8 cellular contexts compared by ENCODE assay signal in genomic region chr5:127492854-127493738, GRCh38. TPM values are rescaled to one million over a fixed set of nuclear protein-coding genes. Genes with fewer than 3 reads are reported as not detected.
DNase-seq lines count a peak whose midpoint lies in the region; TF ChIP-seq lines count a peak whose summit lies in the region.

No MANE protein-coding gene starts in this region.

- H3K4me3 ChIP-seq in MM.1S (ENCODE audit: low read length) (no peak overlapping the region), SK-N-SH (ENCODE audit: low read depth in 2 of 2, low read length in 1 of 2) (no peak overlapping the region; a peak in 1 of 4 replicates), prostate gland (no peak overlapping the region)

- POLR2A ChIA-PET in GM10248 (lab: Yijun Ruan, JAX) (no interaction called here), HEK293T (lab: Yijun Ruan, JAX) (no interaction called here), SK-N-SH (lab: Yijun Ruan, JAX) (no interaction called here)

- H3K4me1 ChIP-seq in MM.1S (ENCODE audit: low read length) (no peaks in the 10 kb centered on the region), SK-N-SH (ENCODE audit: control insufficient read depth in 1 of 2, insufficient read depth in 2 of 2, low read depth in 1 of 2, low read length in 1 of 2) (no peaks in the 10 kb centered on the region), prostate gland (replicated peaks) (no peaks in the 10 kb centered on the region)

- peak; percentile 49 for TF ChIP-seq RAD21 in SK-N-SH (IDR thresholded peaks at IDR 0.05; ENCODE audit: low read length)

- intact Hi-C loops in prostate gland (cut with DNase I) = loop anchor here (2.0 kb wide), 1 partner anchor 202 kb away; the partner anchor contains the start of gene MEGF10

- TF ChIP-seq POLR2A in prostate gland (IDR thresholded peaks at IDR 0.05) = no peak

- WGBS in SK-N-SH (ENCODE audit: low lambda C conversion rate) = 59% methylated on average over 3 of the region's 3 CpGs
- 68% methylated on average over 3 of the region's 3 CpGs for WGBS in prostate gland

- DNase-seq in ACHN (peak; percentile 36), GM10248 (ENCODE audit: extremely low spot score) (peak; percentile 25), HEK293T (ENCODE audit: extremely low spot score) (peak; percentile 38), MM.1S (peak; percentile 57), SK-N-SH (peak; percentile 42), fibroblast of gingiva (ENCODE audit: low read depth) (peak; percentile 27), prostate gland (ENCODE audit: low spot score) (no peak)
- no peak for DNase-seq in activated CD8-positive, alpha-beta memory T cell treated with anti-CD3 and anti-CD28 coated beads for 24 hours

- H2AFZ ChIP-seq in MM.1S (ENCODE audit: low read length) = no peak overlapping the region
- no peak overlapping the region for H2AFZ ChIP-seq in SK-N-SH (ENCODE audit: low read depth)

- no peaks in the 10 kb centered on the region for H3F3A ChIP-seq in MM.1S (ENCODE audit: insufficient read depth, low read length)
- no peaks in the 10 kb centered on the region for H3F3A ChIP-seq in SK-N-SH (replicated peaks; ENCODE audit: insufficient read depth)

- CTCF ChIA-PET in GM10248 (lab: Yijun Ruan, JAX) = interaction anchor here (0.6 to 1.8 kb wide), 28 partner anchors 8 to 1155 kb away, joined by 3 to 11 read pairs (median 4); partner anchors contain the start of gene PHAX
- CTCF ChIA-PET in HEK293T (lab: Yijun Ruan, JAX) = interaction anchor here (0.6 to 1.1 kb wide), 4 partner anchors 8 to 207 kb away, joined by 3 to 4 read pairs (median 4); no protein-coding TSS in a partner anchor
- CTCF ChIA-PET in SK-N-SH (lab: Yijun Ruan, JAX) = interaction anchor here (0.6 to 4.8 kb wide), 61 partner anchors 8 to 1154 kb away, joined by 3 to 46 read pairs (median 4); partner anchors contain the start of genes MEGF10 and PRRC1

- H3K27me3 ChIP-seq in MM.1S (replicated peaks; ENCODE audit: insufficient read depth, low read length) (no peaks in the 10 kb centered on the region), SK-N-SH (ENCODE audit: insufficient read depth) (peaks cover 5% of the 10 kb centered on the region; the same call in 1 of the 2 replicates), prostate gland (replicated peaks; ENCODE audit: insufficient read depth) (no peaks in the 10 kb centered on the region)

- no peaks in the 10 kb centered on the region for H4K20me1 ChIP-seq in MM.1S (ENCODE audit: insufficient read depth, low read length)
- H4K20me1 ChIP-seq in SK-N-SH (ENCODE audit: insufficient read depth) = no peaks in the 10 kb centered on the region

- H3K36me3 ChIP-seq in MM.1S (replicated peaks; ENCODE audit: insufficient read depth, low read length) = no peaks in the 10 kb centered on the region
- H3K36me3 ChIP-seq in SK-N-SH (replicated peaks in 1 of 2; ENCODE audit: control insufficient read depth in 1 of 2, insufficient read depth in 2 of 2, low read length in 1 of 2) = no peaks in the 10 kb centered on the region
- no peaks in the 10 kb centered on the region for H3K36me3 ChIP-seq in prostate gland

- no peak overlapping the region for H3K9ac ChIP-seq in MM.1S (ENCODE audit: low read length)
- H3K9ac ChIP-seq in SK-N-SH = no peak overlapping the region

- TF ChIP-seq CTCF in GM10248 (IDR thresholded peaks at IDR 0.05; ENCODE audit: control extremely low read depth, extremely low read depth, low read depth, missing control alignments) (peak; percentile 56), MM.1S (IDR thresholded peaks at IDR 0.05; ENCODE audit: low read length) (peak; percentile 87), SK-N-SH (IDR thresholded peaks at IDR 0.05) (peak; percentile 99), prostate gland (IDR thresholded peaks at IDR 0.05) (peak; percentile 55 to 87 (median 74))

- H3K4me2 ChIP-seq in MM.1S (ENCODE audit: low read depth, low read length) (no peak overlapping the region), SK-N-SH (no peak overlapping the region)

- H3K9me3 ChIP-seq in MM.1S (replicated peaks; ENCODE audit: insufficient read depth, low read length) (no peaks in the 10 kb centered on the region), SK-N-SH (no peaks in the 10 kb centered on the region), prostate gland (no peaks in the 10 kb centered on the region)

- no peak for TF ChIP-seq EP300 in SK-N-SH (IDR thresholded peaks at IDR 0.05; ENCODE audit: borderline replicate concordance in 1 of 2, low read depth in 1 of 2, low read length in 1 of 2)

- in situ Hi-C loops in ACHN (cut with HindIII; ENCODE audit: low pct_ligation_motif_present, low pct_unique_long_range_greater_than_20kb, low sequenced_read_pairs) = no loop called here

- H3K27ac ChIP-seq in MM.1S (ENCODE audit: low read length) (no peak overlapping the region), SK-N-SH (ENCODE audit: low read depth in 2 of 2, low read length in 1 of 2) (no peak overlapping the region), prostate gland (no peak overlapping the region)

- H3K9me2 ChIP-seq in MM.1S (replicated peaks; ENCODE audit: insufficient read depth, low read length) (no peaks in the 10 kb centered on the region), SK-N-SH (no peaks in the 10 kb centered on the region)

- H3K79me2 ChIP-seq in MM.1S (ENCODE audit: low read length) (no peaks in the 10 kb centered on the region), SK-N-SH (ENCODE audit: insufficient read depth) (no peaks in the 10 kb centered on the region)

TF ChIP-seq in HEK293T, 16 proteins besides CTCF, POLR2A, EP300 and RAD21:
- TF ChIP-seq PKNOX1 (IDR thresholded peaks at IDR 0.05) = 0 out of 2 replicates have a peak, but pooled peaks have one; percentile 28
- TF ChIP-seq ARNT (IDR thresholded peaks at IDR 0.05) = no peak
- peak; percentile 33; the same call in 1 of the 2 replicates for TF ChIP-seq FOXK2 (IDR thresholded peaks at IDR 0.05)
TF ChIP-seq in HEK293T: peak in this region for 2.

TF ChIP-seq in SK-N-SH, 30 proteins besides CTCF, POLR2A, EP300 and RAD21:
- TF ChIP-seq ZBTB33 (IDR thresholded peaks at IDR 0.05; ENCODE audit: borderline replicate concordance, low read depth) (no peak), SMC3 (IDR thresholded peaks at IDR 0.05; ENCODE audit: low read depth, low read length) (peak; percentile 37)
TF ChIP-seq in SK-N-SH: peak in this region for 1.

RNA-seq across cellular contexts. Expression of gene PRRC1, which starts 24.3 kb away (rescaled TPM):
- polyA plus RNA-seq in SK-N-SH (2012; rRNA removed) = 26.6 and 34.2 TPM in 2 replicates
- polyA plus RNA-seq in SK-N-SH (2012; cell fraction: cytosol; rRNA removed) = 25.7 and 27.1 TPM in 2 replicates
- polyA plus RNA-seq in SK-N-SH (2012; cell fraction: nucleus; rRNA removed) = 19.2 and 36.9 TPM in 2 replicates
- 10 to 100 TPM; 37.0 to 44.0 TPM for total RNA-seq in prostate gland

Comparison
In these comparisons a context has a peak if more than half of its experiments do, and no peak if none do; other contexts are left out.
1. DNase-seq: peak in ACHN (single experiment), GM10248 (single experiment), HEK293T (single experiment), MM.1S (single experiment), SK-N-SH (single experiment) and fibroblast of gingiva (single experiment); none in prostate gland (single experiment) and activated CD8-positive, alpha-beta memory T cell treated with anti-CD3 and anti-CD28 coated beads for 24 hours (single experiment).
2. Peak in every context shown above with its lines, with median percentiles within 50 percentile points of each other: CTCF ChIP-seq.